Comparison of ENCODE assay signal across 8 cellular contexts in genomic region chr20:41339957-41340326, GRCh38. TPM values are rescaled to one million over a fixed set of nuclear protein-coding genes. Genes with fewer than 3 reads are reported as not detected.
DNase-seq lines count a peak whose midpoint lies in the region; FAIRE-seq and TF ChIP-seq lines count a peak whose summit lies in the region.

No MANE protein-coding gene starts in this region.

- H3K27me3 ChIP-seq in esophagus squamous epithelium = no peaks in the 10 kb centered on the region
- no peaks in the 10 kb centered on the region for H3K27me3 ChIP-seq in muscle layer of colon (ENCODE audit: control insufficient read depth in 1 of 2, insufficient read depth in 2 of 2, low read length in 2 of 2)

- FAIRE-seq in GM19239 (lab: Jason Lieb, UNC) = peak; percentile 95

- TF ChIP-seq RAD21 in Ishikawa (IDR thresholded peaks at IDR 0.05; ENCODE audit: low read depth) = peak; percentile 98

- intact Hi-C loops in esophagus squamous epithelium (cut with DNase I) = loop anchor here (5.0 to 10.0 kb wide), 5 partner anchors 57 to 368 kb away; partner anchors contain the start of gene PLCG1

- H3K4me1 ChIP-seq in esophagus squamous epithelium = peaks cover 19 to 70% (median 38%) of the 10 kb centered on the region in 3 donors
- H3K4me1 ChIP-seq in muscle layer of colon (ENCODE audit: insufficient read depth, low read length) = peaks cover 11% of the 10 kb centered on the region

- TF ChIP-seq CTCF in esophagus squamous epithelium (IDR thresholded peaks at IDR 0.05) = peak; percentile 82 to 100 (median 99)

- H3K27ac ChIP-seq in esophagus squamous epithelium (peak overlapping the region; percentile 92 to 94 (median 93)), muscle layer of colon (ENCODE audit: low read depth, low read length) (no peak overlapping the region)

- H3K9me3 ChIP-seq in esophagus squamous epithelium = no peaks in the 10 kb centered on the region
- no peaks in the 10 kb centered on the region for H3K9me3 ChIP-seq in muscle layer of colon (ENCODE audit: low read length)

- H3K36me3 ChIP-seq in esophagus squamous epithelium (no peaks in the 10 kb centered on the region), muscle layer of colon (ENCODE audit: insufficient read depth, low read length) (no peaks in the 10 kb centered on the region)

- no peak overlapping the region for H3K9ac ChIP-seq in muscle layer of colon (ENCODE audit: low read length)

- H3K4me3 ChIP-seq in esophagus squamous epithelium (peak overlapping the region; percentile 47 to 70 (median 56)), muscle layer of colon (ENCODE audit: low read depth in 1 of 2, low read length in 2 of 2) (peak overlapping the region; percentile 46 to 50)

- no peak for TF ChIP-seq POLR2A in esophagus squamous epithelium (IDR thresholded peaks at IDR 0.05)

- peak; percentile 82 for DNase-seq in AG08396 (ENCODE audit: low spot score)
- peak; percentile 80 for DNase-seq in GM19239 (ENCODE audit: insufficient read length, low spot score)
- DNase-seq in OCI-M2 (lab: John Stamatoyannopoulos, UW; ENCODE audit: unreplicated experiment) = peak; percentile 50
- DNase-seq in activated T-cell treated with anti-CD3 and anti-CD28 coated beads, Interleukin-2, amount 50 U/mL, for 48 hours = peak; percentile 92 to 93
- DNase-seq in esophagus squamous epithelium (lab: John Stamatoyannopoulos, UW) = no peak
- peak; percentile 69 to 77 for DNase-seq in stimulated activated CD8-positive, alpha-beta memory T cell treated with anti-CD3 and anti-CD28 coated beads, Interleukin-7, amount 100 ng/mL, for 1 hour (ENCODE audit: low read depth in 2 of 2)

- peak; percentile 10; the same call in 1 of the 2 replicates for TF ChIP-seq EP300 in Ishikawa (IDR thresholded peaks at IDR 0.05; ENCODE audit: borderline replicate concordance)

- WGBS in esophagus squamous epithelium, 2 donors = 0 to 8% methylated on average over 4 to 16 of the region's 25 CpGs

TF ChIP-seq in Ishikawa, 13 proteins besides CTCF, POLR2A, EP300 and RAD21:
- TF ChIP-seq REST (IDR thresholded peaks at IDR 0.05; ENCODE audit: low read depth) = no peak
- no peak for TF ChIP-seq ZBTB7A (IDR thresholded peaks at IDR 0.05; ENCODE audit: low read depth)
- peak; percentile 6; the same call in 1 of the 2 replicates for TF ChIP-seq TEAD4 (IDR thresholded peaks at IDR 0.05)
- TF ChIP-seq USF1 (IDR thresholded peaks at IDR 0.05) = no peak
- no peak for TF ChIP-seq CEBPB (IDR thresholded peaks at IDR 0.05)
- TF ChIP-seq TCF12 (IDR thresholded peaks at IDR 0.05; ENCODE audit: low read depth) = peak; percentile 70
- peak; percentile 96 for TF ChIP-seq MAX (IDR thresholded peaks at IDR 0.05)

RNA-seq across cellular contexts. Expression of gene LPIN3, which starts 0.7 kb away (rescaled TPM):
- 10 to 100 TPM; 15.4 to 38.6 (median 32.9) TPM for total RNA-seq in esophagus squamous epithelium

RNA-seq across cellular contexts. Expression of gene ZHX3, which starts 22.4 kb away (rescaled TPM):
- 10 to 100 TPM; 13.6 to 30.3 (median 15.5) TPM for total RNA-seq in esophagus squamous epithelium

RNA-seq across cellular contexts. Expression of gene EMILIN3, which starts 26.7 kb away (rescaled TPM):
- under 1 TPM in 3 of 4 donors, not detected in 1; 0.13 to 0.76 (median 0.44) TPM for total RNA-seq in esophagus squamous epithelium
